In genomic region chr3:38297537-38297936, GRCh38 we compare ENCODE assay signal across 33 cellular contexts. TPM values are rescaled to one million over a fixed set of nuclear protein-coding genes. Genes with fewer than 3 reads are reported as not detected.
"Had no signal": no experiment of that assay in that cellular context is flagged by ENCODE, and none has a peak within 500 bp of the region (broad histone marks: within the 10 kb centered on the region; RNA-seq: fewer than 3 reads in every experiment).

No MANE protein-coding gene starts in this region.

- H3K4me1 Mint-ChIP-seq: naive B cell; nephron progenitor cell; neural crest cell; stimulated activated effector memory CD8-positive, alpha-beta T cell treated with anti-CD3 and anti-CD28 coated beads, Interleukin-12 subunit alpha, Interleukin-12 subunit beta, amount 100 ng/mL, for 72 hours; stimulated activated naive B cell treated with anti-CD40 and anti-IgM and Interleukin-4, amounts not matched to agents 10 μg/mL and 1 μg/mL and 100 μg/mL, for 72 hours had no signal

- H3K27ac ChIP-seq: neutrophil, ovary, parathyroid adenoma, psoas muscle, spleen, stomach, thoracic aorta, thyroid gland, tibial nerve, upper lobe of left lung, vagina had no signal

- H3K27me3 ChIP-seq: neutrophil, ovary, spleen, stomach, thyroid gland, tibial nerve, upper lobe of left lung, vagina had no signal

- H3K27me3 Mint-ChIP-seq: progenitor cell of endocrine pancreas had no signal

- H3K4me2 ChIP-seq: smooth muscle cell had no signal

- FAIRE-seq: urothelium cell line had no signal

- H3K9me3 ChIP-seq: neutrophil, ovary, psoas muscle, spleen, stomach, thoracic aorta, thyroid gland, tibial nerve, upper lobe of left lung, vagina had no signal

- H3K4me1 ChIP-seq: parathyroid adenoma, psoas muscle, spleen, stomach, thyroid gland, tibial nerve, upper lobe of left lung, vagina had no signal

- H3K9ac ChIP-seq: parathyroid adenoma had no signal

- ATAC-seq: naive thymus-derived CD8-positive, alpha-beta T cell; natural killer cell treated with Interleukin-12 subunit alpha and Interleukin-12 subunit beta and Interleukin-15 and Interleukin-18, amount 100 ng/mL, for 72 hours; right cardiac atrium; stimulated activated effector memory CD8-positive, alpha-beta T cell treated with anti-CD3 and anti-CD28 coated beads, Interleukin-12 subunit alpha, Interleukin-12 subunit beta, amount 100 ng/mL, for 72 hours had no signal

- H3K9me3 Mint-ChIP-seq: naive thymus-derived CD8-positive, alpha-beta T cell; natural killer cell treated with Interleukin-12 subunit alpha and Interleukin-12 subunit beta and Interleukin-15 and Interleukin-18, amount 100 ng/mL, for 72 hours; nephron progenitor cell; neural crest cell; stimulated activated effector memory CD8-positive, alpha-beta T cell treated with anti-CD3 and anti-CD28 coated beads, Interleukin-12 subunit alpha, Interleukin-12 subunit beta, amount 100 ng/mL, for 72 hours; stimulated activated naive B cell treated with anti-CD40 and anti-IgM and Interleukin-4, amounts not matched to agents 10 μg/mL and 1 μg/mL and 100 μg/mL, for 72 hours; stimulated activated naive CD8-positive, alpha-beta T cell treated with anti-CD3 and anti-CD28 coated beads, Interleukin-15, Interleukin-2, amounts not matched to agents 100 ng/mL and 50 ng/mL, for 24 hours had no signal

- H3K4me3 Mint-ChIP-seq: naive B cell; naive thymus-derived CD8-positive, alpha-beta T cell; natural killer cell treated with Interleukin-12 subunit alpha and Interleukin-12 subunit beta and Interleukin-15 and Interleukin-18, amount 100 ng/mL, for 72 hours; nephron progenitor cell; neural crest cell; stimulated activated effector memory CD8-positive, alpha-beta T cell treated with anti-CD3 and anti-CD28 coated beads, Interleukin-12 subunit alpha, Interleukin-12 subunit beta, amount 100 ng/mL, for 72 hours; stimulated activated naive B cell treated with anti-CD40 and anti-IgM and Interleukin-4, amounts not matched to agents 10 μg/mL and 1 μg/mL and 100 μg/mL, for 72 hours; stimulated activated naive CD8-positive, alpha-beta T cell treated with anti-CD3 and anti-CD28 coated beads, Interleukin-15, Interleukin-2, amounts not matched to agents 100 ng/mL and 50 ng/mL, for 24 hours had no signal

- H3K4me3 ChIP-seq: ovary, psoas muscle, skin epidermis, smooth muscle cell, spleen, stomach, thoracic aorta, thyroid gland, tibial nerve, upper lobe of left lung, vagina had no signal

- H3K79me2 ChIP-seq: parathyroid adenoma had no signal

- H3K36me3 ChIP-seq: neutrophil, ovary, spleen, stomach, thoracic aorta, thyroid gland, tibial nerve, upper lobe of left lung, vagina had no signal

- H2AFZ ChIP-seq: parathyroid adenoma had no signal

- DNase-seq: naive B cell; nephron progenitor cell; nucleus accumbens; ovary; posterior cingulate gyrus; psoas muscle; right cardiac atrium; spleen; stimulated activated CD4-positive, alpha-beta T cell treated with anti-CD3 and anti-CD28 coated beads, Interleukin-15, amount 100 ng/mL, for 24 hours; stimulated activated CD4-positive, alpha-beta T cell treated with anti-CD3 and anti-CD28 coated beads, Interleukin-2, amount 100 ng/mL, for 24 hours; stimulated activated CD4-positive, alpha-beta T cell treated with anti-CD3 and anti-CD28 coated beads, Interleukin-2, amount 100 ng/mL, for 48 hours; stimulated activated CD4-positive, alpha-beta T cell treated with anti-CD3 and anti-CD28 coated beads, Interleukin-4, amount 100 ng/mL, for 24 hours; stimulated activated naive B cell treated with anti-CD40 and anti-IgM and Interleukin-4, amounts not matched to agents 10 μg/mL and 1 μg/mL and 100 μg/mL, for 72 hours; stimulated activated naive CD4-positive, alpha-beta T cell treated with Interleukin-2 at 50 U/mL for 16 hours; stomach; thyroid gland; upper lobe of left lung had no signal

- H3K27ac Mint-ChIP-seq: naive B cell; naive thymus-derived CD8-positive, alpha-beta T cell; natural killer cell treated with Interleukin-12 subunit alpha and Interleukin-12 subunit beta and Interleukin-15 and Interleukin-18, amount 100 ng/mL, for 72 hours; nephron progenitor cell; progenitor cell of endocrine pancreas; stimulated activated effector memory CD8-positive, alpha-beta T cell treated with anti-CD3 and anti-CD28 coated beads, Interleukin-12 subunit alpha, Interleukin-12 subunit beta, amount 100 ng/mL, for 72 hours; stimulated activated naive B cell treated with anti-CD40 and anti-IgM and Interleukin-4, amounts not matched to agents 10 μg/mL and 1 μg/mL and 100 μg/mL, for 72 hours; stimulated activated naive CD8-positive, alpha-beta T cell treated with anti-CD3 and anti-CD28 coated beads, Interleukin-15, Interleukin-2, amounts not matched to agents 100 ng/mL and 50 ng/mL, for 24 hours had no signal

- H3K36me3 Mint-ChIP-seq: naive B cell; naive thymus-derived CD8-positive, alpha-beta T cell; natural killer cell treated with Interleukin-12 subunit alpha and Interleukin-12 subunit beta and Interleukin-15 and Interleukin-18, amount 100 ng/mL, for 72 hours; stimulated activated effector memory CD8-positive, alpha-beta T cell treated with anti-CD3 and anti-CD28 coated beads, Interleukin-12 subunit alpha, Interleukin-12 subunit beta, amount 100 ng/mL, for 72 hours; stimulated activated naive B cell treated with anti-CD40 and anti-IgM and Interleukin-4, amounts not matched to agents 10 μg/mL and 1 μg/mL and 100 μg/mL, for 72 hours had no signal

RNA-seq across cellular contexts. Expression of gene SLC22A14, which starts 15.4 kb away (rescaled TPM):
- total RNA-seq: neural crest cell, stomach, subcutaneous adipose tissue, thyroid gland, ureter had no signal
- polyA plus RNA-seq: naive thymus-derived CD8-positive, alpha-beta T cell had no signal

RNA-seq across cellular contexts. Expression of gene SLC22A13, which starts 31.9 kb away (rescaled TPM):
- total RNA-seq: vagina had no signal
- polyA plus RNA-seq: ovary, smooth muscle cell had no signal
